Comparison of ENCODE assay signal across 8 cellular contexts in genomic region chr3:53195602-53196574, GRCh38.
DNase-seq lines count a peak whose midpoint lies in the region; ATAC-seq and TF ChIP-seq lines count a peak whose summit lies in the region.

No MANE protein-coding gene starts in this region.

- no peak overlapping the region for H3K4me3 ChIP-seq in HL-60 (replicated peaks; ENCODE audit: insufficient read depth, low read length)

- peak overlapping the region; percentile 42 for H3K27ac ChIP-seq in HL-60 (replicated peaks)

- peak; percentile 91 for TF ChIP-seq CTCF in HL-60 (IDR thresholded peaks at IDR 0.05; ENCODE audit: insufficient read depth, low read length)

- DNase-seq in ELF-1 (ENCODE audit: low read depth, low spot score) (peak; percentile 84), HL-60 (ENCODE audit: low read depth in 1 of 2, low spot score in 1 of 2) (peak in 1 of 2 experiments; percentile 57), T-helper 1 cell (peak in 4 of 5 donors; percentile 35 to 48 (median 42)), astrocyte of the hippocampus (ENCODE audit: low read depth, low spot score) (peak; percentile 77), inferior parietal cortex (ENCODE audit: extremely low spot score) (peak; percentile 47), cortex of kidney (lab: John Stamatoyannopoulos, UW) (no peak)
- peak; percentile 26 for DNase-seq in stimulated activated CD4-positive, alpha-beta T cell treated with anti-CD3 and anti-CD28 coated beads, Interleukin-2, amount 100 ng/mL, for 4 hours (ENCODE audit: low read depth)

- no peaks in the 10 kb centered on the region for H3K27me3 ChIP-seq in HL-60 (ENCODE audit: insufficient read depth, poor library complexity, severe bottlenecking)

- ATAC-seq in HG03442 (IDR thresholded peaks at IDR 0.05; ENCODE audit: unreplicated experiment): no peak
